In the genomic region with DNA sequence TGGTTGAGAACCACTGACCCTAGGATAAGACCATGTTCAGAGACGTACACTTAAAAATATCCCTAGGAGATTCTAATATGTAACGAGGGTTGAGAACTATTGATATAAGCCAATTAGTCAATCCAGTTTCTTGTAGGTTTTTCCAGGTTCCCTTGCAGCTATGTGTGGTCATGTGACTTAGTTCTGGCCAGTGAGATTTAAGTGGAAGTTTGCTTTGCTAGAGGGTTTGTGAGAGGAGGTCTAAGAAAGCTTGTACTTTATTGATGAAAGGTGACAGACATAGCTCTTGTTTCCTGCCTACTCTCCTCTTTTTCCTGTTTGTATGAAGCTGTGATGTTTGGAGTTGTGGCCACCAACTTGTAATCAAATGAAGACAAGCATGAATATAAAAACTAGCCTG, we compare ENCODE assay signal across 27 cellular contexts.
"Had no signal": no experiment of that assay in that cellular context is flagged by ENCODE, and none has a peak within 500 bp of the region (broad histone marks: within the 10 kb centered on the region; RNA-seq: fewer than 3 reads in every experiment).

No MANE protein-coding gene starts in this region.

- DNase-seq: hypothalamus; immature natural killer cell; kidney; left colon; left lung; lower lobe of right lung; mammary epithelial cell; mesenchymal stem cell; naive thymus-derived CD8-positive, alpha-beta T cell; nucleus accumbens; pancreas; posterior cingulate gyrus; retina; right cardiac atrium; stimulated activated CD4-positive, alpha-beta T cell treated with anti-CD3 and anti-CD28 coated beads, Interleukin-4, amount 100 ng/mL, for 24 hours; stimulated activated naive CD4-positive, alpha-beta T cell; substantia nigra; uterus had no signal

- H3K27me3 ChIP-seq: left lung, pancreas, tibial nerve, uterus had no signal

- H3K4me3 Mint-ChIP-seq: immature natural killer cell; naive thymus-derived CD8-positive, alpha-beta T cell; nephron; neural crest cell; stimulated activated naive CD8-positive, alpha-beta T cell treated with anti-CD3 and anti-CD28 coated beads, Interleukin-15, Interleukin-2, amounts not matched to agents 100 ng/mL and 50 ng/mL, for 24 hours; type B pancreatic cell had no signal

- H3K9me3 Mint-ChIP-seq: immature natural killer cell had no signal

- H3K4me3 ChIP-seq: left lung, lower lobe of right lung, pancreas, prostate gland, skin epidermis, tibial nerve, uterus had no signal

- FAIRE-seq: islet of Langerhans, kidney, pancreas had no signal

- H3K9me3 ChIP-seq: lower lobe of right lung, pancreas, prostate gland, uterus had no signal

- H3K27ac Mint-ChIP-seq: naive thymus-derived CD8-positive, alpha-beta T cell; stimulated activated naive CD8-positive, alpha-beta T cell treated with anti-CD3 and anti-CD28 coated beads, Interleukin-15, Interleukin-2, amounts not matched to agents 100 ng/mL and 50 ng/mL, for 24 hours; type B pancreatic cell had no signal

- ATAC-seq: left colon; left lung; lower lobe of right lung; naive thymus-derived CD8-positive, alpha-beta T cell; pancreas; right cardiac atrium; sciatic nerve had no signal

- H3K4me1 ChIP-seq: uterus had no signal

- H3K27ac ChIP-seq: left lung, lower lobe of right lung, pancreas, prostate gland, skin epidermis, tibial nerve, uterus had no signal

- H3K36me3 ChIP-seq: left lung, lower lobe of right lung, pancreas, prostate gland, tibial nerve, uterus had no signal

- H3K36me3 Mint-ChIP-seq: immature natural killer cell; naive thymus-derived CD8-positive, alpha-beta T cell; type B pancreatic cell had no signal
